9 cellular contexts compared by ENCODE assay signal in genomic region chr1:156493154-156493631, GRCh38. TPM values are rescaled to one million over a fixed set of nuclear protein-coding genes. Genes with fewer than 3 reads are reported as not detected.
DNase-seq lines count a peak whose midpoint lies in the region; TF ChIP-seq lines count a peak whose summit lies in the region.
"Had no signal": no experiment of that assay in that cellular context is flagged by ENCODE, and none has a peak within 500 bp of the region (broad histone marks: within the 10 kb centered on the region; RNA-seq: fewer than 3 reads in every experiment).

No MANE protein-coding gene starts in this region.

- peaks cover 100% of the 10 kb centered on the region for H4K20me1 ChIP-seq in osteoblast (ENCODE audit: insufficient read depth, low read length)

- no peak for TF ChIP-seq CTCF in osteoblast (IDR thresholded peaks at IDR 0.05; ENCODE audit: extremely low read depth, low read depth, low read length)

- peaks cover 80% of the 10 kb centered on the region for H3K4me1 ChIP-seq in osteoblast (ENCODE audit: insufficient read depth, low read length)

- peak overlapping the region; percentile 19 for H3K4me2 ChIP-seq in osteoblast (ENCODE audit: insufficient read depth, low read length)

- H3K79me2 ChIP-seq in osteoblast (ENCODE audit: insufficient read depth, low read length), result peaks cover 100% of the 10 kb centered on the region

- H3K36me3 ChIP-seq in osteoblast (ENCODE audit: insufficient read depth, low read length), result peaks cover 6% of the 10 kb centered on the region

- H3K9me3 ChIP-seq in osteoblast (ENCODE audit: low read depth, low read length), result no peaks in the 10 kb centered on the region

- no peak overlapping the region for H2AFZ ChIP-seq in osteoblast (ENCODE audit: low read length)

- H3K27ac ChIP-seq in cingulate gyrus (ENCODE audit: low read depth, low read length), result peak overlapping the region; percentile 87
- peak overlapping the region; percentile 39 for H3K27ac ChIP-seq in osteoblast (ENCODE audit: low read depth, low read length)

- no peak overlapping the region for H3K4me3 ChIP-seq in osteoblast (ENCODE audit: insufficient read depth, low read length)

- DNase-seq in DMS79 treated with DMSO at 0.1 percent for 48 hours (lab: John Stamatoyannopoulos, UW) (peak; percentile 72), NCI-H2171 treated with DMSO at 0.1 percent for 48 hours (lab: John Stamatoyannopoulos, UW) (peak; percentile 72), osteoblast (ENCODE audit: insufficient read length, low spot score, missing footprints) (peak; percentile 71), AG08396 (ENCODE audit: low spot score) (no peak), COLO668 (lab: John Stamatoyannopoulos, UW; ENCODE audit: unreplicated experiment) (no peak), NCI-H774 (lab: John Stamatoyannopoulos, UW) (no peak), erythroblast (lab: John Stamatoyannopoulos, UW) (no peak)
- DNase-seq: activated CD8-positive, alpha-beta memory T cell treated with anti-CD3 and anti-CD28 coated beads, Interleukin-2, amount 50 U/mL, for 4 hours had no signal

- H3K27me3 ChIP-seq in osteoblast (ENCODE audit: insufficient read depth, low read length), result no peaks in the 10 kb centered on the region

- no peak for TF ChIP-seq POLR2A in erythroblast (IDR thresholded peaks at IDR 0.05; ENCODE audit: low read length)

RNA-seq across cellular contexts. Expression of gene MEF2D, which starts 7.4 kb away (rescaled TPM):
- total RNA-seq in osteoblast, result 12.4 and 14.1 TPM in 2 replicates

Comparison
In these comparisons a context has a peak if more than half of its experiments do, and no peak if none do; other contexts are left out.
1. DNase-seq: peak in DMS79 treated with DMSO at 0.1 percent for 48 hours (single experiment), NCI-H2171 treated with DMSO at 0.1 percent for 48 hours (single experiment) and osteoblast (single experiment); none in AG08396 (single experiment), COLO668 (single experiment), NCI-H774 (single experiment) and erythroblast (0 of 2).